In genomic region chr22:25235547-25236290, GRCh38 we compare ENCODE assay signal across 9 cellular contexts. TPM values are rescaled to one million over a fixed set of nuclear protein-coding genes. Genes with fewer than 3 reads are reported as not detected.
A peak's percentile ranks its signal among the peaks of the same experiment; 100 is the strongest.
DNase-seq lines count a peak whose midpoint lies in the region; ATAC-seq lines count a peak whose summit lies in the region.
"Had no signal": no experiment of that assay in that cellular context is flagged by ENCODE, and none has a peak within 500 bp of the region (broad histone marks: within the 10 kb centered on the region; RNA-seq: fewer than 3 reads in every experiment).

No MANE protein-coding gene starts in this region.

- no peaks in the 10 kb centered on the region for H3K4me1 ChIP-seq in right cardiac atrium (ENCODE audit: control insufficient read depth, insufficient read depth, low read length)

- intact Hi-C loops in right cardiac atrium (cut with DNase I) = no loop called here
- intact Hi-C loops in sciatic nerve (cut with DNase I) = no loop called here

- H3K27ac ChIP-seq in right cardiac atrium (ENCODE audit: low read length) = no peak overlapping the region

- peak overlapping the region in 1 of 3 donors; percentile 9 for H3K4me3 Mint-ChIP-seq in T-cell

- H3K36me3 Mint-ChIP-seq in T-cell = no peaks in the 10 kb centered on the region

- H3K9me3 ChIP-seq in right cardiac atrium (ENCODE audit: control insufficient read depth, low read length) = no peaks in the 10 kb centered on the region

- peak; percentile 73 for ATAC-seq in GM18907 (IDR thresholded peaks at IDR 0.05; ENCODE audit: unreplicated experiment)
- peak; percentile 61 to 83 (median 72) for ATAC-seq in T-cell (replicated peaks in 1 of 4)
- peak; percentile 91 to 95 for ATAC-seq in right cardiac atrium
- ATAC-seq in sciatic nerve = peak; percentile 70
- no peak for ATAC-seq in HG03095 (IDR thresholded peaks at IDR 0.05; ENCODE audit: unreplicated experiment)

- peaks cover 33 to 57% of the 10 kb centered on the region in 2 donors for H3K27me3 Mint-ChIP-seq in T-cell

- no peak overlapping the region for H3K4me3 ChIP-seq in right cardiac atrium (ENCODE audit: low read length)

- H3K27ac Mint-ChIP-seq in T-cell = no peak overlapping the region

- no peaks in the 10 kb centered on the region for H3K9me3 Mint-ChIP-seq in T-cell

- 12% methylated on average over 30 of the region's 30 CpGs for WGBS in right cardiac atrium

- peaks cover 3 to 5% (median 5%) of the 10 kb centered on the region in 3 donors for H3K4me1 Mint-ChIP-seq in T-cell

- DNase-seq in AG08395 (ENCODE audit: low spot score) (peak; percentile 97), NCI-H1092 (lab: John Stamatoyannopoulos, UW) (peak; percentile 56), T-cell (peak; percentile 7 to 62 (median 40)), anterior cingulate cortex (lab: John Stamatoyannopoulos, UW) (peak in 50 of 58 donors; percentile 1 to 69 (median 30)), right cardiac atrium (peak; percentile 83 to 92 (median 87)), sciatic nerve (ENCODE audit: low spot score) (peak; percentile 71)

- CTCF ChIA-PET in T-cell (lab: Charles Lee) = interaction anchor here in 1 of 2 donors (0.6 kb wide), 1 partner anchor 936 kb away, joined by 3 read pairs; no protein-coding TSS in a partner anchor

- POLR2A ChIA-PET in T-cell (lab: Charles Lee) = no interaction called here

- no peaks in the 10 kb centered on the region for H3K27me3 ChIP-seq in right cardiac atrium (ENCODE audit: control insufficient read depth, insufficient read depth)

RNA-seq across cellular contexts. Expression of gene CRYBB2, which starts 16.3 kb away (rescaled TPM):
- total RNA-seq in T-cell (not detected), right cardiac atrium (not detected), sciatic nerve (not detected)
- polyA plus RNA-seq in right cardiac atrium = not detected

RNA-seq across cellular contexts. Expression of gene CRYBB3, which starts 36.1 kb away (rescaled TPM):
- total RNA-seq in T-cell (under 1 TPM in 1 of 5 donors, not detected in 4; 0.89 TPM), right cardiac atrium (not detected), sciatic nerve (not detected)
- polyA plus RNA-seq in right cardiac atrium = 0.11 TPM
- total RNA-seq: temporal lobe had no signal

Comparison
In these comparisons a context has a peak if more than half of its experiments do, and no peak if none do; other contexts are left out.
1. DNase-seq: peak in every context shown above with its lines; median percentile 97 in AG08395; 87 in right cardiac atrium; 71 in sciatic nerve; 56 in NCI-H1092; 40 in T-cell; 30 in anterior cingulate cortex.